12 cellular contexts compared by ENCODE assay signal in genomic region chr1:1401457-1402010, GRCh38. TPM values are rescaled to one million over a fixed set of nuclear protein-coding genes. Genes with fewer than 3 reads are reported as not detected.
DNase-seq lines count a peak whose midpoint lies in the region; ATAC-seq and TF ChIP-seq lines count a peak whose summit lies in the region.
"Had no signal": no experiment of that assay in that cellular context is flagged by ENCODE, and none has a peak within 500 bp of the region (broad histone marks: within the 10 kb centered on the region; RNA-seq: fewer than 3 reads in every experiment).

No MANE protein-coding gene starts in this region.

- no peak overlapping the region for H2AFZ ChIP-seq in H9 (ENCODE audit: low read length)

- H3K36me3 ChIP-seq in esophagus muscularis mucosa, result peaks cover 39 to 79% (median 71%) of the 10 kb centered on the region in 4 donors

- TF ChIP-seq EP300 in esophagus muscularis mucosa (IDR thresholded peaks at IDR 0.05), result no peak

- ATAC-seq in naive B cell (ENCODE audit: low read depth in 2 of 2) (no peak), GM21367 (IDR thresholded peaks at IDR 0.05; ENCODE audit: unreplicated experiment) (no peak)

- TF ChIP-seq CTCF in C4-2B (conservative IDR thresholded peaks at IDR 0.05) (no peak), H9 (conservative IDR thresholded peaks at IDR 0.05) (no peak), esophagus muscularis mucosa (IDR thresholded peaks at IDR 0.05) (no peak)

- no peak overlapping the region for H4K91ac ChIP-seq in H9 (ENCODE audit: insufficient read length, low read depth, low read length)

- peaks cover 0 to 2% of the 10 kb centered on the region in 2 experiments; a peak in 3 of 5 replicates for H3K9me3 Mint-ChIP-seq in H9
- H3K9me3 Mint-ChIP-seq in activated T-helper 1 cell treated with anti-CD3 and anti-CD28 coated beads, Interleukin-12 subunit alpha, Interleukin-12 subunit beta, Interleukin-2, Interleukin-4 antibody, amounts not matched to agents 30 ng/mL and 10 ng/mL and 1 ng/mL, durations not matched to agents 14 hours and 24 hours and 36 hours, result no peaks in the 10 kb centered on the region
- no peaks in the 10 kb centered on the region for H3K9me3 Mint-ChIP-seq in naive B cell
- H3K9me3 Mint-ChIP-seq: dendritic cell treated with granulocyte-macrophage colony-stimulating factor and Interleukin-4, amounts not matched to agents 40 ng/mL and 50 ng/mL, for 4 days had no signal

- peak overlapping the region; percentile 91; the same call in 1 of the 2 replicates for H3K27ac ChIP-seq in C4-2B
- H3K27ac ChIP-seq in H9 (ENCODE audit: insufficient read length, low read depth, low read length), result no peak overlapping the region
- H3K27ac ChIP-seq in esophagus muscularis mucosa (replicated peaks in 1 of 4), result no peak overlapping the region
- H3K27ac ChIP-seq: prostate gland had no signal

- intact Hi-C loops in activated T-helper 1 cell treated with anti-CD3 and anti-CD28 coated beads, Interleukin-12 subunit alpha, Interleukin-12 subunit beta, Interleukin-2, Interleukin-4 antibody, amounts not matched to agents 30 ng/mL and 10 ng/mL and 1 ng/mL, durations not matched to agents 14 hours and 24 hours and 36 hours (cut with micrococcal nuclease), result no loop called here
- intact Hi-C loops in esophagus muscularis mucosa (cut with DNase I), result loop anchor here (2.0 kb wide), 1 partner anchor 39 kb away; no protein-coding TSS in a partner anchor

- H3K36me3 Mint-ChIP-seq in H9 (ENCODE audit: insufficient read depth in 1 of 3, low read depth in 3 of 3) (peaks cover 57 to 90% (median 75%) of the 10 kb centered on the region in 3 experiments), naive B cell (no peaks in the 10 kb centered on the region)
- peaks cover 47% of the 10 kb centered on the region for H3K36me3 Mint-ChIP-seq in activated T-helper 1 cell treated with anti-CD3 and anti-CD28 coated beads, Interleukin-12 subunit alpha, Interleukin-12 subunit beta, Interleukin-2, Interleukin-4 antibody, amounts not matched to agents 30 ng/mL and 10 ng/mL and 1 ng/mL, durations not matched to agents 14 hours and 24 hours and 36 hours (ENCODE audit: low read depth)

- H3K4me1 Mint-ChIP-seq in H9, result peaks cover 27 to 44% of the 10 kb centered on the region in 2 experiments
- peaks cover 41% of the 10 kb centered on the region for H3K4me1 Mint-ChIP-seq in activated T-helper 1 cell treated with anti-CD3 and anti-CD28 coated beads, Interleukin-12 subunit alpha, Interleukin-12 subunit beta, Interleukin-2, Interleukin-4 antibody, amounts not matched to agents 30 ng/mL and 10 ng/mL and 1 ng/mL, durations not matched to agents 14 hours and 24 hours and 36 hours (ENCODE audit: low read depth)
- H3K4me1 Mint-ChIP-seq in naive B cell, result peaks cover 31 to 66% (median 33%) of the 10 kb centered on the region in 3 donors

- H2AK5ac ChIP-seq in H9 (ENCODE audit: insufficient read length, low read length), result no peak overlapping the region

- no peaks in the 10 kb centered on the region for H3K4me1 ChIP-seq in H9 (ENCODE audit: insufficient read depth, low read length)
- H3K4me1 ChIP-seq in esophagus muscularis mucosa, result peaks cover 45 to 75% (median 54%) of the 10 kb centered on the region in 4 donors

- no peak overlapping the region for H2BK5ac ChIP-seq in H9 (ENCODE audit: insufficient read length, low read length)

- H2BK120ac ChIP-seq in H9 (ENCODE audit: low read depth, low read length, poor library complexity, severe bottlenecking), result no peak overlapping the region

- no peak for TF ChIP-seq POLR2A in esophagus muscularis mucosa (IDR thresholded peaks at IDR 0.05; ENCODE audit: low read depth)

- no peak overlapping the region for H2BK20ac ChIP-seq in H9 (ENCODE audit: low read depth, low read length, poor library complexity, severe bottlenecking)

- WGBS in H9 (ENCODE audit: extremely low coverage, insufficient read length, low lambda C conversion rate), result no CpG with 5 or more reads among the region's 7 CpGs
- WGBS in esophagus muscularis mucosa, result 89% methylated on average over 7 of the region's 7 CpGs

- no peak overlapping the region for H4K8ac ChIP-seq in H9 (replicated peaks; ENCODE audit: insufficient read length, low read depth, low read length)

- peaks cover 15% of the 10 kb centered on the region for H3K23me2 ChIP-seq in H9 (ENCODE audit: insufficient read length, low read depth, low read length, poor library complexity, severe bottlenecking)

- H4K20me1 ChIP-seq in H9 (ENCODE audit: control insufficient read depth, insufficient read depth, insufficient read length), result peaks cover 2% of the 10 kb centered on the region

- H2BK15ac ChIP-seq in H9 (ENCODE audit: low read depth, low read length), result no peak overlapping the region

- peak overlapping the region; percentile 90 for H3K4me3 Mint-ChIP-seq in H9
- peak overlapping the region; percentile 91 for H3K4me3 Mint-ChIP-seq in activated T-helper 1 cell treated with anti-CD3 and anti-CD28 coated beads, Interleukin-12 subunit alpha, Interleukin-12 subunit beta, Interleukin-2, Interleukin-4 antibody, amounts not matched to agents 30 ng/mL and 10 ng/mL and 1 ng/mL, durations not matched to agents 14 hours and 24 hours and 36 hours
- peak overlapping the region in 6 of 8 donors; percentile 32 to 97 (median 90) for H3K4me3 Mint-ChIP-seq in naive B cell

- no peak overlapping the region for H4K5ac ChIP-seq in H9 (ENCODE audit: insufficient read length, low read depth, low read length)

- H3K9ac ChIP-seq in H9 (ENCODE audit: extremely low read depth, insufficient read length, low read length), result no peak overlapping the region

- H3T11ph ChIP-seq in H9 (ENCODE audit: low read length), result no peak overlapping the region

- no peak overlapping the region for H3K56ac ChIP-seq in H9 (ENCODE audit: insufficient read length, low read depth, low read length)

- H2BK12ac ChIP-seq in H9 (ENCODE audit: insufficient read length, low read depth, low read length), result no peak overlapping the region

- H3K4me2 ChIP-seq in H9 (ENCODE audit: insufficient read depth, insufficient read length, low read length), result no peak overlapping the region

- H3K9me3 ChIP-seq in H9 (ENCODE audit: control insufficient read depth, low read depth, low read length) (no peaks in the 10 kb centered on the region), esophagus muscularis mucosa (no peaks in the 10 kb centered on the region)
- H3K9me3 ChIP-seq: prostate gland had no signal

- no peak overlapping the region for H3K4ac ChIP-seq in H9 (ENCODE audit: low read depth, low read length)

- no peak overlapping the region for H3K18ac ChIP-seq in H9 (ENCODE audit: insufficient read length, low read depth, low read length)

- H3K14ac ChIP-seq in H9 (ENCODE audit: insufficient read depth, low read length), result no peak overlapping the region

- H3K4me3 ChIP-seq in esophagus muscularis mucosa, result no peak overlapping the region
- H3K4me3 ChIP-seq: prostate gland had no signal

- peaks cover 14% of the 10 kb centered on the region for H3K79me1 ChIP-seq in H9 (ENCODE audit: insufficient read depth, low read depth, low read length, poor library complexity, severe bottlenecking)

- H3K27me3 ChIP-seq in H9 (ENCODE audit: insufficient read depth, low read length) (no peaks in the 10 kb centered on the region), esophagus muscularis mucosa (no peaks in the 10 kb centered on the region)

- H3K27ac Mint-ChIP-seq in H9 (peak overlapping the region in 1 of 3 experiments; percentile 96; a peak in 3 of 7 replicates), naive B cell (peak overlapping the region in 2 of 6 donors; percentile 28 to 92)
- H3K27ac Mint-ChIP-seq in activated T-helper 1 cell treated with anti-CD3 and anti-CD28 coated beads, Interleukin-12 subunit alpha, Interleukin-12 subunit beta, Interleukin-2, Interleukin-4 antibody, amounts not matched to agents 30 ng/mL and 10 ng/mL and 1 ng/mL, durations not matched to agents 14 hours and 24 hours and 36 hours, result no peak overlapping the region

- DNase-seq in H9 (no peak), naive B cell (no peak), esophagus muscularis mucosa (ENCODE audit: extremely low spot score) (no peak), D341Med (ENCODE audit: low spot score) (no peak), DMS 273 (lab: John Stamatoyannopoulos, UW; ENCODE audit: unreplicated experiment) (no peak)
- DNase-seq in activated T-helper 1 cell treated with anti-CD3 and anti-CD28 coated beads, Interleukin-12 subunit alpha, Interleukin-12 subunit beta, Interleukin-2, Interleukin-4 antibody, amounts not matched to agents 30 ng/mL and 10 ng/mL and 1 ng/mL, durations not matched to agents 14 hours and 24 hours and 36 hours (ENCODE audit: low spot score), result no peak

- H3K79me2 ChIP-seq in H9 (ENCODE audit: insufficient read depth, low read length), result peaks cover 13% of the 10 kb centered on the region; the same call in 1 of the 2 replicates

- no peak overlapping the region for H3K23ac ChIP-seq in H9 (ENCODE audit: insufficient read length, low read depth, low read length)

- H3K27me3 Mint-ChIP-seq in H9 (ENCODE audit: low read depth) (peaks cover 1% of the 10 kb centered on the region; the same call in 1 of the 2 replicates), naive B cell (no peaks in the 10 kb centered on the region)
- H3K27me3 Mint-ChIP-seq in activated T-helper 1 cell treated with anti-CD3 and anti-CD28 coated beads, Interleukin-12 subunit alpha, Interleukin-12 subunit beta, Interleukin-2, Interleukin-4 antibody, amounts not matched to agents 30 ng/mL and 10 ng/mL and 1 ng/mL, durations not matched to agents 14 hours and 24 hours and 36 hours (ENCODE audit: insufficient read depth), result no peaks in the 10 kb centered on the region
- H3K27me3 Mint-ChIP-seq: dendritic cell treated with granulocyte-macrophage colony-stimulating factor and Interleukin-4, amounts not matched to agents 40 ng/mL and 50 ng/mL, for 4 days had no signal

RNA-seq across cellular contexts. Expression of gene CCNL2, which starts 2.4 kb away (rescaled TPM):
- total RNA-seq in H9 (2021) (160 and 173 TPM in 2 replicates), esophagus muscularis mucosa (100 to 1,000 TPM in 2 of 4 donors, 10 to 100 TPM in 2; 73.4 to 136 (median 108) TPM)
- total RNA-seq in activated T-helper 1 cell treated with anti-CD3 and anti-CD28 coated beads, Interleukin-12 subunit alpha, Interleukin-12 subunit beta, Interleukin-2, Interleukin-4 antibody, amounts not matched to agents 30 ng/mL and 10 ng/mL and 1 ng/mL, durations not matched to agents 14 hours and 24 hours and 36 hours, result 138 and 139 TPM in 2 replicates
- polyA plus RNA-seq in naive B cell (ENCODE audit: low read depth in 6 of 6), result 10 to 100 TPM; 16.8 to 50.2 (median 24.6) TPM

RNA-seq across cellular contexts. Expression of gene MRPL20, which starts 5.6 kb away (rescaled TPM):
- total RNA-seq in H9 (2021), result 156 and 162 TPM in 2 replicates
- total RNA-seq in activated T-helper 1 cell treated with anti-CD3 and anti-CD28 coated beads, Interleukin-12 subunit alpha, Interleukin-12 subunit beta, Interleukin-2, Interleukin-4 antibody, amounts not matched to agents 30 ng/mL and 10 ng/mL and 1 ng/mL, durations not matched to agents 14 hours and 24 hours and 36 hours, result 184 and 205 TPM in 2 replicates
- polyA plus RNA-seq in naive B cell (ENCODE audit: low read depth in 6 of 6), result 100 to 1,000 TPM in 3 of 6 donors, 10 to 100 TPM in 3; 75.1 to 129 (median 102) TPM
- 100 to 1,000 TPM; 144 to 175 (median 155) TPM for total RNA-seq in esophagus muscularis mucosa

RNA-seq across cellular contexts. Expression of gene ANKRD65, which starts 19.5 kb away (rescaled TPM):
- total RNA-seq in H9 (2021), result 3.1 and 3.2 TPM in 2 replicates
- total RNA-seq in activated T-helper 1 cell treated with anti-CD3 and anti-CD28 coated beads, Interleukin-12 subunit alpha, Interleukin-12 subunit beta, Interleukin-2, Interleukin-4 antibody, amounts not matched to agents 30 ng/mL and 10 ng/mL and 1 ng/mL, durations not matched to agents 14 hours and 24 hours and 36 hours, result 0.10 TPM in 1 of 2 replicates, not detected in the other
- polyA plus RNA-seq in naive B cell (ENCODE audit: low read depth in 6 of 6), result 1 to 10 TPM in 1 of 6 donors, under 1 TPM in 4, not detected in 1; 0.17 to 1.5 (median 0.28) TPM
- total RNA-seq in esophagus muscularis mucosa, result 10 to 100 TPM in 2 of 4 donors, 1 to 10 TPM in 2; 8.1 to 19.2 (median 9.8) TPM
- total RNA-seq: glomerular endothelial cell; T-helper 2 cell treated with Interferon-gamma antibody and Interleukin-4, amounts not matched to agents 100 ng/mL and 5 ng/mL, for 36 hours had no signal

RNA-seq across cellular contexts. Expression of gene AURKAIP1, which starts 26.5 kb away (rescaled TPM):
- total RNA-seq in H9 (2021) (196 and 209 TPM in 2 replicates), esophagus muscularis mucosa (100 to 1,000 TPM in 3 of 4 donors, 10 to 100 TPM in 1; 98.4 to 152 (median 117) TPM)
- total RNA-seq in activated T-helper 1 cell treated with anti-CD3 and anti-CD28 coated beads, Interleukin-12 subunit alpha, Interleukin-12 subunit beta, Interleukin-2, Interleukin-4 antibody, amounts not matched to agents 30 ng/mL and 10 ng/mL and 1 ng/mL, durations not matched to agents 14 hours and 24 hours and 36 hours, result 147 and 148 TPM in 2 replicates
- polyA plus RNA-seq in naive B cell (ENCODE audit: low read depth in 6 of 6), result 100 to 1,000 TPM; 103 to 122 (median 106) TPM

RNA-seq across cellular contexts. Expression of gene VWA1, which starts 34.0 kb away (rescaled TPM):
- total RNA-seq in H9 (2021) (55.6 and 57.1 TPM in 2 replicates), esophagus muscularis mucosa (100 to 1,000 TPM in 2 of 4 donors, 10 to 100 TPM in 2; 99.7 to 168 (median 116) TPM)
- total RNA-seq in activated T-helper 1 cell treated with anti-CD3 and anti-CD28 coated beads, Interleukin-12 subunit alpha, Interleukin-12 subunit beta, Interleukin-2, Interleukin-4 antibody, amounts not matched to agents 30 ng/mL and 10 ng/mL and 1 ng/mL, durations not matched to agents 14 hours and 24 hours and 36 hours, result 5.5 and 5.8 TPM in 2 replicates
- polyA plus RNA-seq in naive B cell (ENCODE audit: low read depth in 6 of 6), result under 1 TPM in 1 of 6 donors, not detected in 5; 0.41 TPM
